8 cellular contexts compared by ENCODE assay signal in the genomic region with DNA sequence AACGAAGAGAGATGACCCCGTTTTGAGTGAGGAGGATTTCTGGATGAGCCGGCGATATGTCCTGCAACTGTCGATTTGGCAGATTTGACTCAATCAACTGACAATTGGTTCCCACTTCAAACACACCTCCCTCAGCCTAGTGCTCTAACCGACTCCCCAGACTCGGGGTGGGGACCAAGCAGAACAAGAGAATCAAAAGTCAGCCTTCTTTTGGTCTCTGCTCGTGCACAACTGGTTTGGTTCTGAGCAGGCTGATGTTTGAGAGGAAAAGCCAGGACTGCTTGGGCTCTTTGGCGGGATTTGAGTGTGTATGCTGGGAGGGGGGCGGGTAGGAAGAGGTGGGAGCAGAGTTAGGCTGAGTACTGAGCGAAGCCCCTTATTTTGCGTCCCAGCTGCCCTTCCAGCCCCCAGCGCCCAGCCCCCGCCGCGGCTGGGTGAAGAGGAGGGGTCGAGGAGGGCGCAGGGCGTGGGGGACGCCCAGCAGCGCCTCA.
DNase-seq lines count a peak whose midpoint lies in the region; ATAC-seq and TF ChIP-seq lines count a peak whose summit lies in the region.

No MANE protein-coding gene starts in this region.

- CTCF ChIA-PET in SK-N-SH (lab: Yijun Ruan, JAX), result interaction anchor here (0.9 to 3.7 kb wide), 8 partner anchors 10 to 598 kb away, joined by 3 to 20 read pairs (median 4); no protein-coding TSS in a partner anchor

- no peaks in the 10 kb centered on the region for H3K79me2 ChIP-seq in SK-N-SH (ENCODE audit: insufficient read depth)

- H3K9me3 Mint-ChIP-seq in T-helper 2 cell treated with Interferon-gamma antibody and Interleukin-4, amounts not matched to agents 5 μg/mL and 100 μg/mL, for 36 hours, result no peaks in the 10 kb centered on the region
- no peaks in the 10 kb centered on the region for H3K9me3 Mint-ChIP-seq in progenitor cell of endocrine pancreas (ENCODE audit: low read depth)

- H3K9me2 ChIP-seq in SK-N-SH, result no peaks in the 10 kb centered on the region

- peak overlapping the region; percentile 94 for H3K4me2 ChIP-seq in SK-N-SH

- TF ChIP-seq EP300 in SK-N-SH (IDR thresholded peaks at IDR 0.05; ENCODE audit: borderline replicate concordance in 1 of 2, low read depth in 1 of 2, low read length in 1 of 2), result no peak

- peaks cover 10% of the 10 kb centered on the region for H3K4me1 Mint-ChIP-seq in T-helper 2 cell treated with Interferon-gamma antibody and Interleukin-4, amounts not matched to agents 5 μg/mL and 100 μg/mL, for 36 hours (ENCODE audit: low read depth)
- H3K4me1 Mint-ChIP-seq in progenitor cell of endocrine pancreas (ENCODE audit: low read depth), result peaks cover 20% of the 10 kb centered on the region

- no peaks in the 10 kb centered on the region for H4K20me1 ChIP-seq in SK-N-SH (ENCODE audit: insufficient read depth)

- H3K27me3 ChIP-seq in SK-N-SH (ENCODE audit: insufficient read depth), result peaks cover 28% of the 10 kb centered on the region

- peaks cover 0 to 2% of the 10 kb centered on the region in 2 experiments; a peak in 1 of 4 replicates for H3K4me1 ChIP-seq in SK-N-SH (ENCODE audit: control insufficient read depth in 1 of 2, insufficient read depth in 2 of 2, low read depth in 1 of 2, low read length in 1 of 2)

- no peak for TF ChIP-seq CTCF in SK-N-SH (IDR thresholded peaks at IDR 0.05)
- no peak for TF ChIP-seq CTCF in progenitor cell of endocrine pancreas (IDR thresholded peaks at IDR 0.05; ENCODE audit: unreplicated experiment)

- no peaks in the 10 kb centered on the region for H3K36me3 Mint-ChIP-seq in T-helper 2 cell treated with Interferon-gamma antibody and Interleukin-4, amounts not matched to agents 5 μg/mL and 100 μg/mL, for 36 hours (ENCODE audit: low read depth)
- H3K36me3 Mint-ChIP-seq in progenitor cell of endocrine pancreas (ENCODE audit: insufficient read depth), result peaks cover 2% of the 10 kb centered on the region

- H3K27ac Mint-ChIP-seq in T-helper 2 cell treated with Interferon-gamma antibody and Interleukin-4, amounts not matched to agents 5 μg/mL and 100 μg/mL, for 36 hours, result no peak overlapping the region
- H3K27ac Mint-ChIP-seq in progenitor cell of endocrine pancreas, result peak overlapping the region; percentile 96

- no peaks in the 10 kb centered on the region for H3K9me3 ChIP-seq in SK-N-SH

- peaks cover 57% of the 10 kb centered on the region for H3K27me3 Mint-ChIP-seq in T-helper 2 cell treated with Interferon-gamma antibody and Interleukin-4, amounts not matched to agents 5 μg/mL and 100 μg/mL, for 36 hours (ENCODE audit: low read depth)
- peaks cover 12% of the 10 kb centered on the region for H3K27me3 Mint-ChIP-seq in progenitor cell of endocrine pancreas

- ATAC-seq in HG02884 (IDR thresholded peaks at IDR 0.05; ENCODE audit: unreplicated experiment), result peak; percentile 10

- peak overlapping the region in 1 of 2 experiments; percentile 79; a peak in 2 of 4 replicates for H3K27ac ChIP-seq in SK-N-SH (ENCODE audit: low read depth in 2 of 2, low read length in 1 of 2)

- no peak for TF ChIP-seq RAD21 in SK-N-SH (IDR thresholded peaks at IDR 0.05; ENCODE audit: low read length)

- peak overlapping the region; percentile 82; the same call in 1 of the 2 replicates for H2AFZ ChIP-seq in SK-N-SH (ENCODE audit: low read depth)

- H3K36me3 ChIP-seq in SK-N-SH (replicated peaks in 1 of 2; ENCODE audit: control insufficient read depth in 1 of 2, insufficient read depth in 2 of 2, low read length in 1 of 2), result no peaks in the 10 kb centered on the region

- H3K4me3 ChIP-seq in SK-N-SH (ENCODE audit: low read depth in 2 of 2, low read length in 1 of 2), result peak overlapping the region; percentile 55 to 68

- H3K4me3 Mint-ChIP-seq in T-helper 2 cell treated with Interferon-gamma antibody and Interleukin-4, amounts not matched to agents 5 μg/mL and 100 μg/mL, for 36 hours, result peak overlapping the region; percentile 82
- H3K4me3 Mint-ChIP-seq in progenitor cell of endocrine pancreas (ENCODE audit: low read depth), result peak overlapping the region; percentile 91

- POLR2A ChIA-PET in SK-N-SH (lab: Yijun Ruan, JAX), result interaction anchor here (0.7 to 1.2 kb wide), 4 partner anchors 10 to 306 kb away, joined by 3 to 6 read pairs (median 4); no protein-coding TSS in a partner anchor

- DNase-seq in T-helper 2 cell treated with Interferon-gamma antibody and Interleukin-4, amounts not matched to agents 5 μg/mL and 100 μg/mL, for 36 hours (ENCODE audit: low spot score), result no peak
- no peak for DNase-seq in T-helper 2 cell
- no peak for DNase-seq in SK-N-SH
- DNase-seq in globus pallidus (ENCODE audit: low spot score), result peak; percentile 4
- no peak for DNase-seq in progenitor cell of endocrine pancreas (ENCODE audit: low spot score, unreplicated experiment)
- no peak for DNase-seq in kidney tubule cell (ENCODE audit: low spot score)
- no peak for DNase-seq in NCI-H345 (lab: John Stamatoyannopoulos, UW)

- H3K9ac ChIP-seq in SK-N-SH, result no peak overlapping the region

- peaks cover 3% of the 10 kb centered on the region for H3F3A ChIP-seq in SK-N-SH (replicated peaks; ENCODE audit: insufficient read depth)

- WGBS in SK-N-SH (ENCODE audit: low lambda C conversion rate), result under 1% methylated on average over 12 of the region's 21 CpGs

TF ChIP-seq in SK-N-SH, 30 proteins besides CTCF, POLR2A, EP300 and RAD21:
- TF ChIP-seq EZH2phosphoT487 (IDR thresholded peaks at IDR 0.05; ENCODE audit: borderline replicate concordance, low read depth) (no peak), FOXJ3 (CRISPR knock-in tag; IDR thresholded peaks at IDR 0.05) (no peak), TCF12 (IDR thresholded peaks at IDR 0.05) (no peak), SMC3 (IDR thresholded peaks at IDR 0.05; ENCODE audit: low read depth, low read length) (no peak), IRF3 (IDR thresholded peaks at IDR 0.05; ENCODE audit: low read depth, low read length) (no peak), JUND (IDR thresholded peaks at IDR 0.05) (no peak), FOSL2 (IDR thresholded peaks at IDR 0.05; ENCODE audit: borderline replicate concordance, low read depth) (no peak), RCOR1 (IDR thresholded peaks at IDR 0.05; ENCODE audit: low read length) (no peak)
TF ChIP-seq in SK-N-SH: peak in this region for 0.
